ENCODE assay signal across 8 cellular contexts in the genomic region with DNA sequence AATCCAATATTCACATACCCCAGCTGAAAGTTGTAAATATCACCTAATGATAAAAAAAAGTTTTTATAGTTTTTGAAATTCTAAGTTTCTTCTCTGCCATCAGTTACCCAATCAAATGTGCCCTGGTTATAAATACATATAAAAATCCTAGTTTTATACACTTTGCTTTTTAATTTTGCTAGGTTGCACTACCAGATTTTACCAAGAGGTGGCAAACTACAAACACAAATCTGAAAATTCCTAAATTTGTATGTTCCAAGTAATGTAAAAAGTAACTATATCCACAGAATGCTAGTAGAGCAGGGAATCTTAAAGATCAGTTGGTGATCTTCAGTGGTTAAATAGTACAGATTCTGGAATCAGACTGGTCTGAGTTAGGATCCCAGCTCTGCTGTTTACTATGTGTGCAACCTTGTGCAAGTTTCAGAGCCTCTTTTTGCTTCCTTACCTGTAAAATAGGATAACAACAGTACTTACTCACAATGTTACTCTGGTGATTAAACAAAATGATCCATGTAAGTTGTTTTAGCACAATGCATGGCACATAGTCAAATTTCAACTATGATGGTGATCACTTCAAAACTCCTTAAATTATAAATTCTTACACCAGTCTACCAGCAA. TPM values are rescaled to one million over a fixed set of nuclear protein-coding genes. Genes with fewer than 3 reads are reported as not detected.
DNase-seq lines count a peak whose midpoint lies in the region; ATAC-seq and TF ChIP-seq lines count a peak whose summit lies in the region.

No MANE protein-coding gene starts in this region.

- intact Hi-C loops in activated B cell treated with CpG ODN at 0.5 μM for 24 hours (cut with micrococcal nuclease): loop anchor here (1.0 to 5.0 kb wide), 5 partner anchors 11 to 517 kb away; partner anchors contain the start of genes AP4E1 and TRPM7

- H3K4me1 Mint-ChIP-seq in activated B cell treated with CpG ODN at 0.5 μM for 24 hours: peaks cover 18% of the 10 kb centered on the region

- CTCF ChIA-PET in activated B cell treated with CpG ODN at 0.5 μM for 24 hours (lab: Charles Lee): interaction anchor here (0.6 to 2.2 kb wide), 11 partner anchors 10 to 233 kb away, joined by 3 to 19 read pairs (median 3); partner anchors contain the start of gene AP4E1

- no peak overlapping the region for H3K4me3 ChIP-seq in kidney epithelial cell (ENCODE audit: low read depth, low read length)

- POLR2A ChIA-PET in activated B cell treated with CpG ODN at 0.5 μM for 24 hours (lab: Charles Lee): interaction anchor here (0.9 kb wide), 1 partner anchor 11 kb away, joined by 3 read pairs; the partner anchor contains the start of gene TRPM7

- H3K36me3 Mint-ChIP-seq in activated B cell treated with CpG ODN at 0.5 μM for 24 hours (ENCODE audit: low read depth): peaks cover 24% of the 10 kb centered on the region

- peak overlapping the region; percentile 41 for H3K27ac Mint-ChIP-seq in activated B cell treated with CpG ODN at 0.5 μM for 24 hours

- no peak overlapping the region for H3K4me3 Mint-ChIP-seq in activated B cell treated with CpG ODN at 0.5 μM for 24 hours

- H3K9me3 Mint-ChIP-seq in activated B cell treated with CpG ODN at 0.5 μM for 24 hours: no peaks in the 10 kb centered on the region

- H3K36me3 ChIP-seq in kidney epithelial cell (ENCODE audit: control insufficient read depth, insufficient read depth, low read length): no peaks in the 10 kb centered on the region

- H3K27me3 Mint-ChIP-seq in activated B cell treated with CpG ODN at 0.5 μM for 24 hours: no peaks in the 10 kb centered on the region

- H3K27me3 ChIP-seq in kidney epithelial cell (ENCODE audit: control insufficient read depth, insufficient read depth, low read length): no peaks in the 10 kb centered on the region

- no peak for ATAC-seq in activated B cell treated with CpG ODN at 0.5 μM for 24 hours (ENCODE audit: low read depth)
- no peak for ATAC-seq in GM18868 (IDR thresholded peaks at IDR 0.05; ENCODE audit: unreplicated experiment)
- no peak for ATAC-seq in GM19023 (IDR thresholded peaks at IDR 0.05; ENCODE audit: unreplicated experiment)

- DNase-seq in AG20443 (ENCODE audit: low spot score) (peak; percentile 18), GM20000 (ENCODE audit: low spot score) (no peak), activated B cell treated with CpG ODN at 0.5 μM for 24 hours (no peak), kidney epithelial cell (ENCODE audit: low read depth) (no peak)
- no peak for DNase-seq in effector CD4-positive, alpha-beta T cell
- DNase-seq in effector CD8-positive, alpha-beta T cell (lab: John Stamatoyannopoulos, UW): no peak

- TF ChIP-seq CTCF in GM20000 (IDR thresholded peaks at IDR 0.05; ENCODE audit: extremely low read depth, missing control alignments): peak; percentile 10
- peak; percentile 61 for TF ChIP-seq CTCF in activated B cell treated with CpG ODN at 0.5 μM for 24 hours (IDR thresholded peaks at IDR 0.05)
- TF ChIP-seq CTCF in kidney epithelial cell (IDR thresholded peaks at IDR 0.05; ENCODE audit: insufficient read depth, low read length, poor library complexity, severe bottlenecking): peak; percentile 59

RNA-seq across cellular contexts. Expression of gene TRPM7, which starts 11.0 kb away (rescaled TPM):
- total RNA-seq in activated B cell treated with CpG ODN at 0.5 μM for 24 hours (59.4 and 64.7 TPM in 2 replicates), kidney epithelial cell (30.7 and 31.2 TPM in 2 replicates)

Comparison
In these comparisons a context has a peak if more than half of its experiments do, and no peak if none do; other contexts are left out.
1. CTCF ChIP-seq: peak in every context shown above with its lines; median percentile 61 in activated B cell treated with CpG ODN at 0.5 μM for 24 hours; 59 in kidney epithelial cell; 10 in GM20000.